Comparison of ENCODE assay signal across 26 cellular contexts in the genomic region with DNA sequence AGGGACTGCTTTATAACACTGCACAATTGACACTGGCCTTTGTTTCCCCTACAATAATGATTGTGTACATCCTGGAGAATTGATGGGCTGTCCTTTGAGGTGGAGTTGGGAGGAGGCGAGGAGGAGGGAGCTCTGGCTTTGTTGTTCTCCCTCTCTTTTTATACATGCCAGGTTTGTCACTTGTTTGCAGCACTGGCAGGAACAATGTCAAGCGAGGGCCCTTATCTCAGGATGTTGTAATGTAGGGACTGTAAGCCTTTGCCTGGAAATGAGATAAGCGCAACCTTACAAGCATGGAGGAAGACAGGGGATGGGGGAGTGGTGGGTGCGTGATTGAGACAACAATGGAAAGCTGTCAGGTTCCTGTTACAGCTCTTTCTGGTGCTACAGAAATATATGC.
DNase-seq lines count a peak whose midpoint lies in the region; ATAC-seq and TF ChIP-seq lines count a peak whose summit lies in the region.
"Had no signal": no experiment of that assay in that cellular context is flagged by ENCODE, and none has a peak within 500 bp of the region (broad histone marks: within the 10 kb centered on the region; RNA-seq: fewer than 3 reads in every experiment).

No MANE protein-coding gene starts in this region.

- no peak overlapping the region for H3K18ac ChIP-seq in H9 (ENCODE audit: insufficient read length, low read depth, low read length)

- H2BK20ac ChIP-seq in H9 (ENCODE audit: low read depth, low read length, poor library complexity, severe bottlenecking) = no peak overlapping the region

- no peak overlapping the region for H3K56ac ChIP-seq in H9 (ENCODE audit: insufficient read length, low read depth, low read length)

- CTCF ChIA-PET in SK-N-SH (lab: Yijun Ruan, JAX) = no interaction called here

- peaks cover 9% of the 10 kb centered on the region for H3K27me3 Mint-ChIP-seq in nephron progenitor cell (ENCODE audit: low read depth, poor library complexity)
- no peaks in the 10 kb centered on the region for H3K27me3 Mint-ChIP-seq in H9 (ENCODE audit: low read depth)
- H3K27me3 Mint-ChIP-seq: activated naive CD4-positive, alpha-beta T cell treated with anti-CD3 and anti-CD28 coated beads, Interleukin-2, amount 50 U/mL, for 24 hours; CD8-positive, alpha-beta memory T cell; stimulated activated memory B cell treated with anti-CD40 and anti-IgM and Interleukin-4, amounts not matched to agents 10 μg/mL and 1 μg/mL and 100 μg/mL, for 72 hours had no signal

- H3K4me2 ChIP-seq in SK-N-SH (no peak overlapping the region), H9 (ENCODE audit: insufficient read depth, insufficient read length, low read length) (no peak overlapping the region)

- TF ChIP-seq EP300 in SK-N-SH (IDR thresholded peaks at IDR 0.05; ENCODE audit: borderline replicate concordance in 1 of 2, low read depth in 1 of 2, low read length in 1 of 2) = no peak

- WGBS in SK-N-SH (ENCODE audit: low lambda C conversion rate) = 7% methylated on average over 4 of the region's 4 CpGs
- no CpG with 5 or more reads among the region's 4 CpGs for WGBS in H9 (ENCODE audit: extremely low coverage, insufficient read length, low lambda C conversion rate)

- H3K9me3 ChIP-seq in SK-N-SH (no peaks in the 10 kb centered on the region), H9 (ENCODE audit: control insufficient read depth, low read depth, low read length) (no peaks in the 10 kb centered on the region)
- H3K9me3 ChIP-seq: neutrophil, suprapubic skin had no signal

- H3K79me2 ChIP-seq in SK-N-SH (ENCODE audit: insufficient read depth) (no peaks in the 10 kb centered on the region), H9 (ENCODE audit: insufficient read depth, low read length) (no peaks in the 10 kb centered on the region)

- no peaks in the 10 kb centered on the region for H3K79me1 ChIP-seq in H9 (ENCODE audit: insufficient read depth, low read depth, low read length, poor library complexity, severe bottlenecking)

- no peak for TF ChIP-seq RAD21 in SK-N-SH (IDR thresholded peaks at IDR 0.05; ENCODE audit: low read length)

- no peak overlapping the region for H4K91ac ChIP-seq in H9 (ENCODE audit: insufficient read length, low read depth, low read length)

- no peak for ATAC-seq in GM21526 (IDR thresholded peaks at IDR 0.05; ENCODE audit: low FRiP score, unreplicated experiment)
- ATAC-seq: stimulated activated memory B cell treated with anti-CD40 and anti-IgM and Interleukin-4, amounts not matched to agents 10 μg/mL and 1 μg/mL and 100 μg/mL, for 72 hours had no signal

- H3K9me3 Mint-ChIP-seq in nephron progenitor cell = peaks cover 7% of the 10 kb centered on the region
- no peaks in the 10 kb centered on the region; a peak in 1 of 5 replicates for H3K9me3 Mint-ChIP-seq in H9
- H3K9me3 Mint-ChIP-seq: activated naive CD4-positive, alpha-beta T cell treated with anti-CD3 and anti-CD28 coated beads, Interleukin-2, amount 50 U/mL, for 24 hours; T-helper 2 cell treated with Interferon-gamma antibody and Interleukin-4, amounts not matched to agents 5 μg/mL and 100 μg/mL, for 36 hours had no signal

- no peaks in the 10 kb centered on the region for H3F3A ChIP-seq in SK-N-SH (replicated peaks; ENCODE audit: insufficient read depth)

- peaks cover 29% of the 10 kb centered on the region for H3K4me1 Mint-ChIP-seq in nephron progenitor cell
- peaks cover 0 to 2% of the 10 kb centered on the region in 2 experiments; a peak in 2 of 4 replicates for H3K4me1 Mint-ChIP-seq in H9
- H3K4me1 Mint-ChIP-seq: activated naive CD4-positive, alpha-beta T cell treated with anti-CD3 and anti-CD28 coated beads, Interleukin-2, amount 50 U/mL, for 24 hours; CD8-positive, alpha-beta memory T cell; stimulated activated memory B cell treated with anti-CD40 and anti-IgM and Interleukin-4, amounts not matched to agents 10 μg/mL and 1 μg/mL and 100 μg/mL, for 72 hours had no signal

- H4K20me1 ChIP-seq in SK-N-SH (ENCODE audit: insufficient read depth) (no peaks in the 10 kb centered on the region), H9 (ENCODE audit: control insufficient read depth, insufficient read depth, insufficient read length) (no peaks in the 10 kb centered on the region)

- H3K9me2 ChIP-seq in SK-N-SH = no peaks in the 10 kb centered on the region

- no peak overlapping the region for H4K5ac ChIP-seq in H9 (ENCODE audit: insufficient read length, low read depth, low read length)

- no peak overlapping the region for H2AK5ac ChIP-seq in H9 (ENCODE audit: insufficient read length, low read length)

- H3K4me3 Mint-ChIP-seq in nephron progenitor cell (no peak overlapping the region), H9 (no peak overlapping the region)
- H3K4me3 Mint-ChIP-seq: activated naive CD4-positive, alpha-beta T cell treated with anti-CD3 and anti-CD28 coated beads, Interleukin-2, amount 50 U/mL, for 24 hours; CD8-positive, alpha-beta memory T cell; stimulated activated memory B cell treated with anti-CD40 and anti-IgM and Interleukin-4, amounts not matched to agents 10 μg/mL and 1 μg/mL and 100 μg/mL, for 72 hours; T-helper 2 cell treated with Interferon-gamma antibody and Interleukin-4, amounts not matched to agents 5 μg/mL and 100 μg/mL, for 36 hours had no signal

- H3K9ac ChIP-seq in SK-N-SH = no peak overlapping the region
- no peak overlapping the region for H3K9ac ChIP-seq in H9 (ENCODE audit: extremely low read depth, insufficient read length, low read length)

- H3K4me1 ChIP-seq in SK-N-SH (ENCODE audit: control insufficient read depth in 1 of 2, insufficient read depth in 2 of 2, low read depth in 1 of 2, low read length in 1 of 2) (no peaks in the 10 kb centered on the region), H9 (ENCODE audit: insufficient read depth, low read length) (no peaks in the 10 kb centered on the region)
- H3K4me1 ChIP-seq: suprapubic skin had no signal

- no peak overlapping the region for H3K4ac ChIP-seq in H9 (ENCODE audit: low read depth, low read length)

- no peak overlapping the region for H3K4me3 ChIP-seq in fibroblast of pulmonary artery (replicated peaks; ENCODE audit: low read depth, low read length)
- no peak overlapping the region for H3K4me3 ChIP-seq in SK-N-SH (ENCODE audit: low read depth in 2 of 2, low read length in 1 of 2)
- H3K4me3 ChIP-seq: suprapubic skin had no signal

- H2BK15ac ChIP-seq in H9 (ENCODE audit: low read depth, low read length) = no peak overlapping the region

- H3K14ac ChIP-seq in H9 (ENCODE audit: insufficient read depth, low read length) = no peak overlapping the region

- no peaks in the 10 kb centered on the region for H3K36me3 ChIP-seq in SK-N-SH (replicated peaks in 1 of 2; ENCODE audit: control insufficient read depth in 1 of 2, insufficient read depth in 2 of 2, low read length in 1 of 2)
- H3K36me3 ChIP-seq: neutrophil, suprapubic skin had no signal

- H3K36me3 Mint-ChIP-seq in nephron progenitor cell (ENCODE audit: low read depth) (no peaks in the 10 kb centered on the region), H9 (ENCODE audit: insufficient read depth in 1 of 3, low read depth in 3 of 3) (peaks cover 0 to under 1% (median 0%) of the 10 kb centered on the region in 3 experiments; a peak in 2 of 7 replicates)
- H3K36me3 Mint-ChIP-seq: activated naive CD4-positive, alpha-beta T cell treated with anti-CD3 and anti-CD28 coated beads, Interleukin-2, amount 50 U/mL, for 24 hours; CD8-positive, alpha-beta memory T cell; stimulated activated memory B cell treated with anti-CD40 and anti-IgM and Interleukin-4, amounts not matched to agents 10 μg/mL and 1 μg/mL and 100 μg/mL, for 72 hours had no signal

- no peaks in the 10 kb centered on the region for H3K27me3 ChIP-seq in SK-N-SH (ENCODE audit: insufficient read depth)
- no peaks in the 10 kb centered on the region for H3K27me3 ChIP-seq in H9 (ENCODE audit: insufficient read depth, low read length)
- H3K27me3 ChIP-seq: neutrophil, suprapubic skin had no signal

- H2BK120ac ChIP-seq in H9 (ENCODE audit: low read depth, low read length, poor library complexity, severe bottlenecking) = no peak overlapping the region

- H3K27ac Mint-ChIP-seq in nephron progenitor cell (peak overlapping the region; percentile 81), H9 (no peak overlapping the region)
- H3K27ac Mint-ChIP-seq: activated naive CD4-positive, alpha-beta T cell treated with anti-CD3 and anti-CD28 coated beads, Interleukin-2, amount 50 U/mL, for 24 hours; CD8-positive, alpha-beta memory T cell; stimulated activated memory B cell treated with anti-CD40 and anti-IgM and Interleukin-4, amounts not matched to agents 10 μg/mL and 1 μg/mL and 100 μg/mL, for 72 hours; T-helper 2 cell treated with Interferon-gamma antibody and Interleukin-4, amounts not matched to agents 5 μg/mL and 100 μg/mL, for 36 hours had no signal

- H3T11ph ChIP-seq in H9 (ENCODE audit: low read length) = no peak overlapping the region

- H2BK12ac ChIP-seq in H9 (ENCODE audit: insufficient read length, low read depth, low read length) = no peak overlapping the region

- POLR2A ChIA-PET in SK-N-SH (lab: Yijun Ruan, JAX) = no interaction called here

- H2BK5ac ChIP-seq in H9 (ENCODE audit: insufficient read length, low read length) = no peak overlapping the region

- H3K27ac ChIP-seq in SK-N-SH (ENCODE audit: low read depth in 2 of 2, low read length in 1 of 2) (no peak overlapping the region), H9 (ENCODE audit: insufficient read length, low read depth, low read length) (no peak overlapping the region)
- H3K27ac ChIP-seq: neutrophil, RWPE1, suprapubic skin had no signal

- no peak overlapping the region for H3K23ac ChIP-seq in H9 (ENCODE audit: insufficient read length, low read depth, low read length)

- no peak overlapping the region for H4K8ac ChIP-seq in H9 (replicated peaks; ENCODE audit: insufficient read length, low read depth, low read length)

- no peak for TF ChIP-seq CTCF in fibroblast of pulmonary artery (IDR thresholded peaks at IDR 0.05; ENCODE audit: low read length, missing control alignments)
- no peak for TF ChIP-seq CTCF in nephron progenitor cell (IDR thresholded peaks at IDR 0.05)
- no peak for TF ChIP-seq CTCF in SK-N-SH (IDR thresholded peaks at IDR 0.05)
- no peak for TF ChIP-seq CTCF in H9 (conservative IDR thresholded peaks at IDR 0.05)

- DNase-seq in NCI-H345 (lab: John Stamatoyannopoulos, UW) (peak; percentile 2), NCI-H345 treated with DMSO at 0.1 percent for 48 hours (lab: John Stamatoyannopoulos, UW; ENCODE audit: unreplicated experiment) (no peak), NCI-H748 treated with DMSO at 0.1 percent for 48 hours (lab: John Stamatoyannopoulos, UW) (peak; percentile 51), fibroblast of pulmonary artery (ENCODE audit: low read depth) (peak; percentile 48), nephron progenitor cell (no peak), SK-N-SH (no peak), H9 (no peak)
- DNase-seq: activated CD4-positive, alpha-beta T cell treated with anti-CD3 and anti-CD28 coated beads, Interleukin-2, amount 50 U/mL, for 48 hours; activated CD4-positive, CD25-positive, alpha-beta regulatory T cell; activated CD8-positive, alpha-beta memory T cell treated with anti-CD3 and anti-CD28 coated beads, Interleukin-2, amount 50 U/mL, for 4 hours; anterior cingulate cortex; CD8-positive, alpha-beta memory T cell; cortex of kidney; DMS79 treated with DMSO at 0.1 percent for 48 hours; IMR-90; mammary epithelial cell; NCI-H2171; NCI-H526; small intestine had no signal

- no peaks in the 10 kb centered on the region for H3K23me2 ChIP-seq in H9 (ENCODE audit: insufficient read length, low read depth, low read length, poor library complexity, severe bottlenecking)

- H2AFZ ChIP-seq in SK-N-SH (ENCODE audit: low read depth) (no peak overlapping the region), H9 (ENCODE audit: low read length) (no peak overlapping the region)

Comparison
In these comparisons a context has a peak if more than half of its experiments do, and no peak if none do; other contexts are left out.
1. DNase-seq: peak in NCI-H345 (single experiment), NCI-H748 treated with DMSO at 0.1 percent for 48 hours (single experiment) and fibroblast of pulmonary artery (single experiment); none in NCI-H345 treated with DMSO at 0.1 percent for 48 hours (single experiment), nephron progenitor cell (single experiment), SK-N-SH (single experiment) and H9 (single experiment).